In genomic region chr15:94576889-94577533, GRCh38 we compare ENCODE assay signal across 1 cellular context.
TF ChIP-seq lines count a peak whose summit lies in the region.

No MANE protein-coding gene starts in this region.

TF ChIP-seq in K562, 482 proteins besides CTCF, POLR2A, EP300 and RAD21 (continued from another document):
- TF ChIP-seq E4F1 (CRISPR knock-in tag; IDR thresholded peaks at IDR 0.05; ENCODE audit: borderline replicate concordance), result no peak
- TF ChIP-seq SMC3 (conservative IDR thresholded peaks at IDR 0.05; ENCODE audit: insufficient read depth, low read depth, low read length), result peak; percentile 46; the same call in 1 of the 2 replicates
- no peak for TF ChIP-seq E2F1 (CRISPR knock-in tag; IDR thresholded peaks at IDR 0.05)
- no peak for TF ChIP-seq ZNF589 (CRISPR knock-in tag; IDR thresholded peaks at IDR 0.05; ENCODE audit: low read depth)
- TF ChIP-seq TFE3 (CRISPR knock-in tag; IDR thresholded peaks at IDR 0.05), result peak; percentile 91
- 0 out of 2 replicates have a peak, but pooled peaks have one; percentile 11 for TF ChIP-seq BHLHE40 (IDR thresholded peaks at IDR 0.05; ENCODE audit: low read length)
- TF ChIP-seq ZNF407 (IDR thresholded peaks at IDR 0.05; ENCODE audit: low read depth), result no peak
- 0 out of 4 replicates have a peak, but pooled peaks of 1 of the 2 experiments have one; percentile 13 for TF ChIP-seq RCOR1 (IDR thresholded peaks at IDR 0.05; ENCODE audit: borderline replicate concordance in 1 of 2, low read depth in 2 of 2, low read length in 2 of 2)
- no peak for TF ChIP-seq GTF2B (IDR thresholded peaks at IDR 0.05; ENCODE audit: extremely low read depth, insufficient read length)
